ENCODE assay signal across 16 cellular contexts in genomic region chr6:53418288-53418687, GRCh38.
A peak's percentile ranks its signal among the peaks of the same experiment; 100 is the strongest.
DNase-seq lines count a peak whose midpoint lies in the region; ATAC-seq and TF ChIP-seq lines count a peak whose summit lies in the region.
"Had no signal": no experiment of that assay in that cellular context is flagged by ENCODE, and none has a peak within 500 bp of the region (broad histone marks: within the 10 kb centered on the region; RNA-seq: fewer than 3 reads in every experiment).

No MANE protein-coding gene starts in this region.

- peaks cover 24% of the 10 kb centered on the region for H3K27me3 ChIP-seq in foreskin keratinocyte
- peaks cover 17% of the 10 kb centered on the region for H3K27me3 ChIP-seq in osteoblast (ENCODE audit: insufficient read depth, low read length)
- H3K27me3 ChIP-seq in CD8-positive, alpha-beta T cell (ENCODE audit: insufficient read depth, low read length) = no peaks in the 10 kb centered on the region

- no peaks in the 10 kb centered on the region for H3K36me3 ChIP-seq in osteoblast (ENCODE audit: insufficient read depth, low read length)
- H3K36me3 ChIP-seq in CD8-positive, alpha-beta T cell (ENCODE audit: insufficient read depth, low read length) = no peaks in the 10 kb centered on the region

- no peaks in the 10 kb centered on the region for H3K9me3 ChIP-seq in osteoblast (ENCODE audit: low read depth, low read length)
- H3K9me3 ChIP-seq in CD8-positive, alpha-beta T cell (ENCODE audit: low read length) = no peaks in the 10 kb centered on the region

- H3K9me3 Mint-ChIP-seq in activated T-helper 17 cell treated with anti-CD3 and anti-CD28 coated beads, Interleukin-2, amount 50 U/mL, for 72 hours = no peaks in the 10 kb centered on the region
- no peaks in the 10 kb centered on the region for H3K9me3 Mint-ChIP-seq in CD8-positive, alpha-beta T cell
- H3K9me3 Mint-ChIP-seq: CD4-positive, alpha-beta T cell; H9 had no signal

- peak; percentile 23 for ATAC-seq in activated T-helper 17 cell treated with anti-CD3 and anti-CD28 coated beads, Interleukin-2, amount 50 U/mL, for 72 hours (replicated peaks)
- no peak for ATAC-seq in foreskin keratinocyte
- ATAC-seq in CD8-positive, alpha-beta T cell = no peak

- no peak overlapping the region for H3K4me3 ChIP-seq in epithelial cell of esophagus (ENCODE audit: low read length)
- H3K4me3 ChIP-seq in osteoblast (ENCODE audit: insufficient read depth, low read length) = no peak overlapping the region
- H3K4me3 ChIP-seq in CD8-positive, alpha-beta T cell (ENCODE audit: low read depth, low read length) = no peak overlapping the region

- H3K4me2 ChIP-seq in osteoblast (ENCODE audit: insufficient read depth, low read length) = no peak overlapping the region

- peaks cover 4% of the 10 kb centered on the region for H3K27me3 Mint-ChIP-seq in activated T-helper 17 cell treated with anti-CD3 and anti-CD28 coated beads, Interleukin-2, amount 50 U/mL, for 72 hours
- H3K27me3 Mint-ChIP-seq in CD8-positive, alpha-beta T cell (ENCODE audit: low read depth) = peaks cover 1% of the 10 kb centered on the region
- H3K27me3 Mint-ChIP-seq: B cell had no signal

- TF ChIP-seq CTCF in epithelial cell of esophagus (IDR thresholded peaks at IDR 0.05; ENCODE audit: insufficient read depth, low read depth, low read length, missing control alignments) (no peak), foreskin keratinocyte (conservative IDR thresholded peaks at IDR 0.05) (no peak), osteoblast (IDR thresholded peaks at IDR 0.05; ENCODE audit: extremely low read depth, low read depth, low read length) (no peak)
- no peak for TF ChIP-seq CTCF in CD8-positive, alpha-beta T cell (IDR thresholded peaks at IDR 0.05)

- intact Hi-C loops in CD8-positive, alpha-beta T cell (cut with DNase I, micrococcal nuclease) = no loop called here
- intact Hi-C loops in cardiac septum (cut with DNase I) = no loop called here

- H2AFZ ChIP-seq in osteoblast (ENCODE audit: low read length) = no peak overlapping the region

- no peak overlapping the region for H3K4me3 Mint-ChIP-seq in activated T-helper 17 cell treated with anti-CD3 and anti-CD28 coated beads, Interleukin-2, amount 50 U/mL, for 72 hours
- no peak overlapping the region for H3K4me3 Mint-ChIP-seq in CD8-positive, alpha-beta T cell
- H3K4me3 Mint-ChIP-seq: B cell; CD4-positive, alpha-beta T cell; H9 had no signal

- H3K27ac ChIP-seq in foreskin keratinocyte (no peak overlapping the region), osteoblast (ENCODE audit: low read depth, low read length) (no peak overlapping the region)
- H3K27ac ChIP-seq in CD8-positive, alpha-beta T cell (ENCODE audit: low read depth, low read length) = no peak overlapping the region

- DNase-seq in epithelial cell of esophagus (ENCODE audit: low read depth) = peak; percentile 84
- DNase-seq in foreskin keratinocyte = peak; percentile 39 to 64
- DNase-seq in osteoblast (ENCODE audit: insufficient read length, low spot score, missing footprints) = peak; percentile 9
- DNase-seq in CD8-positive, alpha-beta T cell = no peak
- DNase-seq in NCI-H1694 (lab: John Stamatoyannopoulos, UW) = no peak
- DNase-seq in mesenteric fat pad (ENCODE audit: low spot score) = no peak
- DNase-seq in cardiac septum (ENCODE audit: low spot score) = no peak
- DNase-seq: C1 segment of cervical spinal cord; CD4-positive, alpha-beta T cell; DMS153; DMS79 treated with DMSO at 0.1 percent for 48 hours; EL; GOT3; H9 had no signal

- POLR2A ChIA-PET in CD8-positive, alpha-beta T cell (lab: Charles Lee) = no interaction called here

- H3K4me1 ChIP-seq in foreskin keratinocyte (no peaks in the 10 kb centered on the region), osteoblast (ENCODE audit: insufficient read depth, low read length) (no peaks in the 10 kb centered on the region)
- H3K4me1 ChIP-seq in CD8-positive, alpha-beta T cell (ENCODE audit: insufficient read depth, low read length) = no peaks in the 10 kb centered on the region

- H4K20me1 ChIP-seq in osteoblast (ENCODE audit: insufficient read depth, low read length) = no peaks in the 10 kb centered on the region

- CTCF ChIA-PET in CD8-positive, alpha-beta T cell (lab: Charles Lee) = interaction anchor here (1.2 kb wide), 1 partner anchor 123 kb away, joined by 5 read pairs; no protein-coding TSS in a partner anchor

- no peak overlapping the region for H3K27ac Mint-ChIP-seq in activated T-helper 17 cell treated with anti-CD3 and anti-CD28 coated beads, Interleukin-2, amount 50 U/mL, for 72 hours
- H3K27ac Mint-ChIP-seq in CD8-positive, alpha-beta T cell = no peak overlapping the region
- H3K27ac Mint-ChIP-seq: B cell; CD4-positive, alpha-beta T cell; H9 had no signal

- no peaks in the 10 kb centered on the region for H3K79me2 ChIP-seq in osteoblast (ENCODE audit: insufficient read depth, low read length)

- no peaks in the 10 kb centered on the region for H3K4me1 Mint-ChIP-seq in activated T-helper 17 cell treated with anti-CD3 and anti-CD28 coated beads, Interleukin-2, amount 50 U/mL, for 72 hours
- H3K4me1 Mint-ChIP-seq in CD8-positive, alpha-beta T cell (ENCODE audit: low read depth) = no peaks in the 10 kb centered on the region
- H3K4me1 Mint-ChIP-seq: H9 had no signal

- no peaks in the 10 kb centered on the region for H3K36me3 Mint-ChIP-seq in activated T-helper 17 cell treated with anti-CD3 and anti-CD28 coated beads, Interleukin-2, amount 50 U/mL, for 72 hours (ENCODE audit: low read depth)
- no peaks in the 10 kb centered on the region for H3K36me3 Mint-ChIP-seq in CD8-positive, alpha-beta T cell

Comparison
In these comparisons a context has a peak if more than half of its experiments do, and no peak if none do; other contexts are left out.
1. DNase-seq: peak in epithelial cell of esophagus (single experiment), foreskin keratinocyte (2 of 2) and osteoblast (single experiment); none in CD8-positive, alpha-beta T cell (0 of 7), NCI-H1694 (single experiment), mesenteric fat pad (single experiment) and cardiac septum (single experiment).